In genomic region chr4:175421506-175421905, GRCh38 we compare ENCODE assay signal across 17 cellular contexts.
DNase-seq lines count a peak whose midpoint lies in the region; FAIRE-seq and TF ChIP-seq lines count a peak whose summit lies in the region.
"Had no signal": no experiment of that assay in that cellular context is flagged by ENCODE, and none has a peak within 500 bp of the region (broad histone marks: within the 10 kb centered on the region; RNA-seq: fewer than 3 reads in every experiment).

No MANE protein-coding gene starts in this region.

- TF ChIP-seq CTCF in brain microvascular endothelial cell (IDR thresholded peaks at IDR 0.05; ENCODE audit: low read depth, low read length, missing control alignments) (peak; percentile 32), stomach (IDR thresholded peaks at IDR 0.05) (no peak)

- H3K9me3 ChIP-seq in small intestine (ENCODE audit: control insufficient read depth, low read depth), result no peaks in the 10 kb centered on the region
- H3K9me3 ChIP-seq in stomach, result peaks cover 0 to 7% (median 0%) of the 10 kb centered on the region in 4 donors
- H3K9me3 ChIP-seq: gastrocnemius medialis, thoracic aorta had no signal

- no peak overlapping the region for H3K4me3 ChIP-seq in brain microvascular endothelial cell (ENCODE audit: low read depth, low read length)
- H3K4me3 ChIP-seq in small intestine (ENCODE audit: low read depth in 1 of 2, low read length in 2 of 2), result no peak overlapping the region
- H3K4me3 ChIP-seq in stomach, result no peak overlapping the region
- H3K4me3 ChIP-seq: gastrocnemius medialis, thoracic aorta had no signal

- peak overlapping the region; percentile 99 for H3K27ac ChIP-seq in brain microvascular endothelial cell
- no peak overlapping the region for H3K27ac ChIP-seq in small intestine (ENCODE audit: low read depth in 1 of 2, low read length in 1 of 2)
- no peak overlapping the region for H3K27ac ChIP-seq in stomach
- H3K27ac ChIP-seq: gastrocnemius medialis, thoracic aorta had no signal

- no peak for TF ChIP-seq EP300 in stomach (IDR thresholded peaks at IDR 0.05)

- in situ Hi-C loops in brain microvascular endothelial cell (cut with HindIII; ENCODE audit: low pct_ligation_motif_present, low sequenced_read_pairs), result no loop called here

- intact Hi-C loops in stomach (cut with DNase I; ENCODE audit: low total_unique reads), result no loop called here

- no peak for TF ChIP-seq POLR2A in stomach (IDR thresholded peaks at IDR 0.05)

- 23 to 52% (median 36%) methylated on average over 3 of the region's 3 CpGs for WGBS in small intestine, 3 donors
- 38 to 53% (median 47%) methylated on average over 3 of the region's 3 CpGs for WGBS in stomach, 5 donors

- DNase-seq in AG20443 (ENCODE audit: low spot score), result peak; percentile 38
- DNase-seq in LHCN-M2 (ENCODE audit: low read depth), result peak; percentile 47
- DNase-seq in brain microvascular endothelial cell, result peak; percentile 68
- peak; percentile 56 for DNase-seq in kidney tubule cell (ENCODE audit: low spot score)
- no peak for DNase-seq in NCI-H345 (lab: John Stamatoyannopoulos, UW)
- DNase-seq in small intestine, result no peak
- DNase-seq in stomach, result no peak
- DNase-seq in activated CD4-positive, CD25-positive, alpha-beta regulatory T cell (lab: John Stamatoyannopoulos, UW), result no peak
- DNase-seq: amniotic stem cell, gastrocnemius medialis, NCI-H1436, NCI-H524, posterior cingulate gyrus, RPMI8226, T1000 had no signal

- H3K27me3 ChIP-seq in brain microvascular endothelial cell (replicated peaks) (no peaks in the 10 kb centered on the region), small intestine (ENCODE audit: control insufficient read depth in 2 of 2, insufficient read depth in 2 of 2, low read length in 2 of 2) (no peaks in the 10 kb centered on the region), stomach (no peaks in the 10 kb centered on the region)
- H3K27me3 ChIP-seq: gastrocnemius medialis had no signal

- H3K36me3 ChIP-seq in brain microvascular endothelial cell (replicated peaks), result no peaks in the 10 kb centered on the region
- no peaks in the 10 kb centered on the region for H3K36me3 ChIP-seq in small intestine (ENCODE audit: control insufficient read depth in 2 of 2, insufficient read depth in 2 of 2, low read length in 2 of 2)
- H3K36me3 ChIP-seq in stomach, result no peaks in the 10 kb centered on the region
- H3K36me3 ChIP-seq: gastrocnemius medialis, thoracic aorta had no signal

- no peak for FAIRE-seq in small intestine (lab: Jason Lieb, UNC)
- FAIRE-seq: GM12892 had no signal

- H3K4me1 ChIP-seq in small intestine (ENCODE audit: control insufficient read depth in 2 of 2, insufficient read depth in 1 of 2, low read depth in 1 of 2, low read length in 1 of 2), result no peaks in the 10 kb centered on the region
- H3K4me1 ChIP-seq in stomach, result no peaks in the 10 kb centered on the region
- H3K4me1 ChIP-seq: gastrocnemius medialis had no signal

Comparison
In these comparisons a context has a peak if more than half of its experiments do, and no peak if none do; other contexts are left out.
1. DNase-seq: peak in AG20443 (single experiment), LHCN-M2 (single experiment), brain microvascular endothelial cell (single experiment) and kidney tubule cell (single experiment); none in NCI-H345 (single experiment), small intestine (single experiment), stomach (single experiment) and activated CD4-positive, CD25-positive, alpha-beta regulatory T cell (0 of 4).